10 cellular contexts compared by ENCODE assay signal in the genomic region with DNA sequence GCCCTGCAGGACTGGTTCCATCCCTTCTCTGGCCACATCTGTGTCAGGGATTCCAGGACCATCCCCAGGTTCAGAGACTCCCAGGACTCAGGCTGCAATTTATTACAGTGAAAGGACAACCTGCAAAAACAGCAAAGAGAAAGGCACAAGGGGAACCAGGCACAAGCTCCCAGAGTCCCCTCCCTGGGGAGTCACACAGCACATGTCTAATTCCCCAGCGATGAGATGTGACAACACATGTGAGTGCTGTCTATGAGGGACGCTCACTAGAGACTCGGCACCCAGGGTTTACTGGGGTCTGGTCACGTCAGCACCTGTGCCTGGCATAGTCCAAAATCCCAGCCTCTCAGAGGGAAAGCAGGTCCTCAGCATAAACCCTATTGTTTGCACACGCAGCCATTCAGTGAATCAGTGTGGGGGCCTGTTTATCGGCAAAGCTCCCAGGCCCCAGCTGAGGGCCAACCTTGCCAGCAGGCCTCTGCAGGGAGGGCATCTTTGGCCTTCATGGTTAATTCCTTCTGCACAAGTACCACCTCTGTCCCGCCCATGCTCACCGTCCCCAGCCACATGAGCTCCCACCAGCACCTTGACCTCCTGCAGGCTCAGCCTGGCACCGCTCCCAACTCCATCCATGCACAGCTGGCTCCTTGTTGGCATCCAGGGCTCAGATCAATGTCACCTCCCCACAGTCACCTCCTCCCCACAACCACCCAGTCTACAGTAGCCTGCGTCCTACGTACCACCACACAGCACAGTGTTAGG.
DNase-seq lines count a peak whose midpoint lies in the region; ATAC-seq and TF ChIP-seq lines count a peak whose summit lies in the region.
"Had no signal": no experiment of that assay in that cellular context is flagged by ENCODE, and none has a peak within 500 bp of the region (broad histone marks: within the 10 kb centered on the region; RNA-seq: fewer than 3 reads in every experiment).

No MANE protein-coding gene starts in this region.

- no peaks in the 10 kb centered on the region for H3K27me3 Mint-ChIP-seq in activated CD4-positive, alpha-beta T cell treated with anti-CD3 and anti-CD28 coated beads, Interleukin-2, amount 10 ng/mL, durations not matched to agents 24 days and 14 days
- H3K27me3 Mint-ChIP-seq in neural crest cell (ENCODE audit: low read depth) = no peaks in the 10 kb centered on the region

- peak overlapping the region; percentile 64 for H3K27ac Mint-ChIP-seq in activated CD4-positive, alpha-beta T cell treated with anti-CD3 and anti-CD28 coated beads, Interleukin-2, amount 10 ng/mL, durations not matched to agents 24 days and 14 days
- peak overlapping the region; percentile 40 for H3K27ac Mint-ChIP-seq in neural crest cell (ENCODE audit: unreplicated experiment)

- ATAC-seq in HG02610 (IDR thresholded peaks at IDR 0.05; ENCODE audit: unreplicated experiment) = peak; percentile 9
- ATAC-seq in gastroesophageal sphincter = no peak

- H3K4me3 ChIP-seq in gastroesophageal sphincter = no peak overlapping the region
- H3K4me3 ChIP-seq: left ventricle myocardium inferior had no signal

- H3K27ac ChIP-seq in gastroesophageal sphincter = no peak overlapping the region
- H3K27ac ChIP-seq: left ventricle myocardium inferior had no signal

- no peak for TF ChIP-seq POLR2A in gastroesophageal sphincter (IDR thresholded peaks at IDR 0.05)

- no peak for TF ChIP-seq CTCF in neural crest cell (conservative IDR thresholded peaks at IDR 0.05)
- no peak for TF ChIP-seq CTCF in gastroesophageal sphincter (IDR thresholded peaks at IDR 0.05)

- H3K4me1 ChIP-seq in gastroesophageal sphincter = no peaks in the 10 kb centered on the region
- H3K4me1 ChIP-seq: left ventricle myocardium inferior had no signal

- H3K4me1 Mint-ChIP-seq in activated CD4-positive, alpha-beta T cell treated with anti-CD3 and anti-CD28 coated beads, Interleukin-2, amount 10 ng/mL, durations not matched to agents 24 days and 14 days = peaks cover 12% of the 10 kb centered on the region
- H3K4me1 Mint-ChIP-seq in neural crest cell = peaks cover 17% of the 10 kb centered on the region

- no peak for DNase-seq in activated CD4-positive, alpha-beta T cell treated with anti-CD3 and anti-CD28 coated beads, Interleukin-2, amount 10 ng/mL, durations not matched to agents 24 days and 14 days
- no peak for DNase-seq in activated CD4-positive, alpha-beta T cell treated with anti-CD3 and anti-CD28 coated beads, Interleukin-2, amount 50 U/mL, for 1 hour
- DNase-seq in NCI-H1092 treated with DMSO at 0.1 percent for 48 hours (lab: John Stamatoyannopoulos, UW) = peak; percentile 57
- no peak for DNase-seq in neural crest cell (ENCODE audit: low read depth, low spot score)
- DNase-seq in HuH-7 (ENCODE audit: low spot score) = no peak
- DNase-seq in MV-4-11 (lab: John Stamatoyannopoulos, UW) = no peak
- DNase-seq: left ventricle myocardium inferior, NCI-H526 treated with DMSO at 0.1 percent for 48 hours had no signal

- 78 to 87% methylated on average over 5 to 6 of the region's 11 CpGs for whole genome bisulfite sequencing in gastroesophageal sphincter (ENCODE audit: low coverage in 1 of 2), 2 donors

- no peaks in the 10 kb centered on the region for H3K9me3 Mint-ChIP-seq in activated CD4-positive, alpha-beta T cell treated with anti-CD3 and anti-CD28 coated beads, Interleukin-2, amount 10 ng/mL, durations not matched to agents 24 days and 14 days
- peaks cover 4% of the 10 kb centered on the region for H3K9me3 Mint-ChIP-seq in neural crest cell

- no peaks in the 10 kb centered on the region for H3K36me3 ChIP-seq in gastroesophageal sphincter
- H3K36me3 ChIP-seq: left ventricle myocardium inferior had no signal

- no peak overlapping the region for H3K4me3 Mint-ChIP-seq in activated CD4-positive, alpha-beta T cell treated with anti-CD3 and anti-CD28 coated beads, Interleukin-2, amount 10 ng/mL, durations not matched to agents 24 days and 14 days
- no peak overlapping the region for H3K4me3 Mint-ChIP-seq in neural crest cell

- peaks cover 10% of the 10 kb centered on the region for H3K27me3 ChIP-seq in gastroesophageal sphincter

- H3K36me3 Mint-ChIP-seq in activated CD4-positive, alpha-beta T cell treated with anti-CD3 and anti-CD28 coated beads, Interleukin-2, amount 10 ng/mL, durations not matched to agents 24 days and 14 days (ENCODE audit: low read depth) = no peaks in the 10 kb centered on the region
- peaks cover 3% of the 10 kb centered on the region for H3K36me3 Mint-ChIP-seq in neural crest cell (ENCODE audit: low read depth)

- no peak for TF ChIP-seq EP300 in gastroesophageal sphincter (IDR thresholded peaks at IDR 0.05)

- intact Hi-C loops in activated CD4-positive, alpha-beta T cell treated with anti-CD3 and anti-CD28 coated beads, Interleukin-2, amount 10 ng/mL, durations not matched to agents 24 days and 14 days (cut with micrococcal nuclease) = no loop called here

- H3K9me3 ChIP-seq in gastroesophageal sphincter = peaks cover 0 to 23% (median 0%) of the 10 kb centered on the region in 3 donors
